ENCODE assay signal across 11 cellular contexts in genomic region chr15:36911322-36911944, GRCh38.
DNase-seq lines count a peak whose midpoint lies in the region; ATAC-seq and TF ChIP-seq lines count a peak whose summit lies in the region.
"Had no signal": no experiment of that assay in that cellular context is flagged by ENCODE, and none has a peak within 500 bp of the region (broad histone marks: within the 10 kb centered on the region; RNA-seq: fewer than 3 reads in every experiment).

No MANE protein-coding gene starts in this region.

- peaks cover 5% of the 10 kb centered on the region for H3K4me1 ChIP-seq in fibroblast of lung (ENCODE audit: control insufficient read depth, extremely low read depth, insufficient read depth, low read length)

- no peaks in the 10 kb centered on the region for H3K9me3 Mint-ChIP-seq in stimulated activated memory B cell treated with anti-CD40 and anti-IgM and Interleukin-4, amounts not matched to agents 10 μg/mL and 1 μg/mL and 100 μg/mL, for 72 hours

- DNase-seq in AG04450 (ENCODE audit: low read depth, low spot score), result peak; percentile 29
- peak; percentile 70 for DNase-seq in HCEC 1CT
- DNase-seq in RPMI7951 (ENCODE audit: low read depth), result peak; percentile 10
- peak; percentile 42 to 80 for DNase-seq in fibroblast of lung (ENCODE audit: low read depth in 2 of 2)
- DNase-seq in activated gamma-delta T cell (lab: John Stamatoyannopoulos, UW), result no peak
- DNase-seq in activated CD4-positive, alpha-beta T cell treated with anti-CD3 and anti-CD28 coated beads, Interleukin-2, amount 50 U/mL, for 48 hours, result no peak
- DNase-seq: activated CD4-positive, alpha-beta T cell treated with anti-CD3 and anti-CD28 coated beads, Interleukin-2, amount 10 ng/mL, durations not matched to agents 24 days and 14 days; NCI-H1930 had no signal

- H3K4me2 ChIP-seq in fibroblast of lung (ENCODE audit: extremely low read depth, insufficient read depth, low read length), result no peak overlapping the region

- H3K4me3 ChIP-seq in AG04450 (ENCODE audit: low read depth, low read length), result no peak overlapping the region
- H3K4me3 ChIP-seq in fibroblast of lung (replicated peaks in 1 of 4; ENCODE audit: control extremely low read depth in 1 of 4, insufficient read depth in 1 of 4, low read depth in 3 of 4, low read length in 4 of 4), result no peak overlapping the region
- H3K4me3 ChIP-seq: skin epidermis had no signal

- H3K79me2 ChIP-seq in fibroblast of lung (ENCODE audit: control insufficient read depth, insufficient read depth, low read length), result no peaks in the 10 kb centered on the region

- H3K4me1 Mint-ChIP-seq in stimulated activated memory B cell treated with anti-CD40 and anti-IgM and Interleukin-4, amounts not matched to agents 10 μg/mL and 1 μg/mL and 100 μg/mL, for 72 hours, result no peaks in the 10 kb centered on the region
- H3K4me1 Mint-ChIP-seq: activated CD4-positive, alpha-beta T cell treated with anti-CD3 and anti-CD28 coated beads, Interleukin-2, amount 10 ng/mL, durations not matched to agents 24 days and 14 days had no signal

- H3K9me3 ChIP-seq in AG04450 (ENCODE audit: control insufficient read depth, insufficient read depth, low read length) (no peaks in the 10 kb centered on the region), fibroblast of lung (ENCODE audit: control insufficient read depth, insufficient read depth, low read depth, low read length) (no peaks in the 10 kb centered on the region)

- no peaks in the 10 kb centered on the region for H3K36me3 Mint-ChIP-seq in stimulated activated memory B cell treated with anti-CD40 and anti-IgM and Interleukin-4, amounts not matched to agents 10 μg/mL and 1 μg/mL and 100 μg/mL, for 72 hours

- no peak for TF ChIP-seq CTCF in AG04450 (IDR thresholded peaks at IDR 0.05; ENCODE audit: low read depth, low read length)
- no peak for TF ChIP-seq CTCF in fibroblast of lung (conservative IDR thresholded peaks at IDR 0.05 in 1 of 2, IDR thresholded peaks at IDR 0.05 in 1 of 2; ENCODE audit: low read depth in 1 of 2, low read length in 2 of 2)

- H3K9ac ChIP-seq in fibroblast of lung (ENCODE audit: insufficient read depth, low read length), result no peak overlapping the region

- H3K27me3 ChIP-seq in AG04450 (ENCODE audit: control insufficient read depth, insufficient read depth, low read length) (no peaks in the 10 kb centered on the region), fibroblast of lung (ENCODE audit: control insufficient read depth, insufficient read depth, low read length) (no peaks in the 10 kb centered on the region)

- POLR2A ChIA-PET in AG04450 (lab: Yijun Ruan, JAX), result interaction anchor here (0.6 to 0.7 kb wide), 2 partner anchors 190 to 239 kb away, joined by 3 to 10 read pairs; no protein-coding TSS in a partner anchor

- CTCF ChIA-PET in AG04450 (lab: Charles Lee), result interaction anchor here (2.8 kb wide), 1 partner anchor 222 kb away, joined by 11 read pairs; no protein-coding TSS in a partner anchor

- H4K20me1 ChIP-seq in fibroblast of lung (ENCODE audit: control insufficient read depth, extremely low read depth, insufficient read depth, low read length), result no peaks in the 10 kb centered on the region

- no peak overlapping the region for H3K27ac Mint-ChIP-seq in stimulated activated memory B cell treated with anti-CD40 and anti-IgM and Interleukin-4, amounts not matched to agents 10 μg/mL and 1 μg/mL and 100 μg/mL, for 72 hours
- H3K27ac Mint-ChIP-seq: activated CD4-positive, alpha-beta T cell treated with anti-CD3 and anti-CD28 coated beads, Interleukin-2, amount 10 ng/mL, durations not matched to agents 24 days and 14 days had no signal

- no peak overlapping the region for H2AFZ ChIP-seq in fibroblast of lung (ENCODE audit: low read length)

- ATAC-seq in HG02840 (IDR thresholded peaks at IDR 0.05; ENCODE audit: low FRiP score, unreplicated experiment), result no peak
- no peak for ATAC-seq in stimulated activated memory B cell treated with anti-CD40 and anti-IgM and Interleukin-4, amounts not matched to agents 10 μg/mL and 1 μg/mL and 100 μg/mL, for 72 hours

- H3K36me3 ChIP-seq in fibroblast of lung (ENCODE audit: control insufficient read depth, insufficient read depth, low read length), result no peaks in the 10 kb centered on the region

- H3K27me3 Mint-ChIP-seq in stimulated activated memory B cell treated with anti-CD40 and anti-IgM and Interleukin-4, amounts not matched to agents 10 μg/mL and 1 μg/mL and 100 μg/mL, for 72 hours, result peaks cover 8% of the 10 kb centered on the region
- H3K27me3 Mint-ChIP-seq: activated CD4-positive, alpha-beta T cell treated with anti-CD3 and anti-CD28 coated beads, Interleukin-2, amount 10 ng/mL, durations not matched to agents 24 days and 14 days had no signal

- H3K4me3 Mint-ChIP-seq in stimulated activated memory B cell treated with anti-CD40 and anti-IgM and Interleukin-4, amounts not matched to agents 10 μg/mL and 1 μg/mL and 100 μg/mL, for 72 hours, result no peak overlapping the region
- H3K4me3 Mint-ChIP-seq: activated CD4-positive, alpha-beta T cell treated with anti-CD3 and anti-CD28 coated beads, Interleukin-2, amount 10 ng/mL, durations not matched to agents 24 days and 14 days had no signal

- no peak overlapping the region for H3K27ac ChIP-seq in AG04450 (ENCODE audit: low read depth, low read length)
- no peak overlapping the region for H3K27ac ChIP-seq in fibroblast of lung (ENCODE audit: insufficient read depth, low read length)
- H3K27ac ChIP-seq: skin epidermis had no signal

Comparison
In these comparisons a context has a peak if more than half of its experiments do, and no peak if none do; other contexts are left out.
1. DNase-seq: peak in AG04450 (single experiment), HCEC 1CT (single experiment), RPMI7951 (single experiment) and fibroblast of lung (2 of 2); none in activated gamma-delta T cell (single experiment) and activated CD4-positive, alpha-beta T cell treated with anti-CD3 and anti-CD28 coated beads, Interleukin-2, amount 50 U/mL, for 48 hours (0 of 2).